ENCODE assay signal across 9 cellular contexts in the genomic region with DNA sequence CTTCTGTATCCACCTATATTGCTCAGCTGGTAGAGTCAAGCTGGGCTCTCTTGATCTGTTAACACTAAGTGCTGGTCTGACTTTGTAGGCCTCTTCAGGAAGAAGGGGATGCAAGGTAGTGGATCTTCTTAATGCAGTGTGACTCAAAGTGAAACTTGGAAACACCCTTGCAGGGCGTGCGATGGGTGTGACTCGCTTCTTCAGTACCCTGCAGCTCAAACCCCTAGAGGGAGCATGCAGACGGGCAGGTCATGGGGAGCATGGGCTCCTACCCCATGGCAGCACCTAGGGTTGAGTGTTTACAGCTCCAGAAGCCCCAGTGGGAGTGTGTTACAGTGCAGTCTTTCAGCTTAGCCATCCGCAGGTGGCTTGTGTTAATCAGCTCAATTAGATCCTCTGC. TPM values are rescaled to one million over a fixed set of nuclear protein-coding genes. Genes with fewer than 3 reads are reported as not detected.
DNase-seq lines count a peak whose midpoint lies in the region; ATAC-seq and TF ChIP-seq lines count a peak whose summit lies in the region.
"Had no signal": no experiment of that assay in that cellular context is flagged by ENCODE, and none has a peak within 500 bp of the region (broad histone marks: within the 10 kb centered on the region; RNA-seq: fewer than 3 reads in every experiment).

No MANE protein-coding gene starts in this region.

- CTCF ChIA-PET in activated CD4-positive, alpha-beta T cell treated with anti-CD3 and anti-CD28 coated beads for 36 hours (lab: Charles Lee) = interaction anchor here (0.5 to 1.3 kb wide), 11 partner anchors 10 to 1311 kb away, joined by 3 to 5 read pairs (median 3); no protein-coding TSS in a partner anchor

- peaks cover 34% of the 10 kb centered on the region for H3K4me1 Mint-ChIP-seq in activated CD4-positive, alpha-beta T cell treated with anti-CD3 and anti-CD28 coated beads for 36 hours

- H3K4me3 Mint-ChIP-seq in activated CD4-positive, alpha-beta T cell treated with anti-CD3 and anti-CD28 coated beads for 36 hours = no peak overlapping the region

- intact Hi-C loops in activated CD4-positive, alpha-beta T cell treated with anti-CD3 and anti-CD28 coated beads for 36 hours (cut with DNase I, micrococcal nuclease) = loop anchor here in 1 of 2 experiments (2.0 kb wide), 2 partner anchors 37 to 85 kb away; no protein-coding TSS in a partner anchor

- no peaks in the 10 kb centered on the region for H3K27me3 Mint-ChIP-seq in activated CD4-positive, alpha-beta T cell treated with anti-CD3 and anti-CD28 coated beads for 36 hours

- H3K27ac ChIP-seq in caudate nucleus (ENCODE audit: low read depth, low read length) = no peak overlapping the region

- no peak overlapping the region for H3K27ac Mint-ChIP-seq in activated CD4-positive, alpha-beta T cell treated with anti-CD3 and anti-CD28 coated beads for 36 hours

- peaks cover 5% of the 10 kb centered on the region for H3K9me3 Mint-ChIP-seq in activated CD4-positive, alpha-beta T cell treated with anti-CD3 and anti-CD28 coated beads for 36 hours (ENCODE audit: low read depth)

- peak; percentile 88 for ATAC-seq in GM19023 (IDR thresholded peaks at IDR 0.05; ENCODE audit: unreplicated experiment)
- peak; percentile 95 for ATAC-seq in HG03064 (IDR thresholded peaks at IDR 0.05; ENCODE audit: low read depth, unreplicated experiment)
- ATAC-seq in activated CD4-positive, alpha-beta T cell treated with anti-CD3 and anti-CD28 coated beads for 36 hours = peak; percentile 98

- POLR2A ChIA-PET in activated CD4-positive, alpha-beta T cell treated with anti-CD3 and anti-CD28 coated beads for 36 hours (lab: Charles Lee) = no interaction called here

- peaks cover 2% of the 10 kb centered on the region for H3K36me3 Mint-ChIP-seq in activated CD4-positive, alpha-beta T cell treated with anti-CD3 and anti-CD28 coated beads for 36 hours (ENCODE audit: low read depth)

- TF ChIP-seq CTCF in fibroblast of the aortic adventitia (IDR thresholded peaks at IDR 0.05; ENCODE audit: insufficient read depth, low read length) = no peak

- peak; percentile 82 for DNase-seq in activated CD4-positive, alpha-beta T cell treated with anti-CD3 and anti-CD28 coated beads for 36 hours
- DNase-seq in fibroblast of the aortic adventitia (ENCODE audit: low read depth) = peak; percentile 12
- no peak for DNase-seq in Ammon's horn (ENCODE audit: low spot score)
- no peak for DNase-seq in caudate nucleus (lab: John Stamatoyannopoulos, UW)
- DNase-seq in islet precursor cell = no peak
- DNase-seq in NCI-H345 (lab: John Stamatoyannopoulos, UW) = no peak

- H3K4me3 ChIP-seq in fibroblast of the aortic adventitia (ENCODE audit: low read depth, low read length) = no peak overlapping the region

RNA-seq across cellular contexts. Expression of gene SAMD3, which starts 0.8 kb away (rescaled TPM):
- total RNA-seq in activated CD4-positive, alpha-beta T cell treated with anti-CD3 and anti-CD28 coated beads for 36 hours = 1 to 10 TPM; 1.8 to 2.4 TPM
- 9.1 and 33.9 TPM in 2 replicates for total RNA-seq in fibroblast of the aortic adventitia (ENCODE audit: low replicate concordance)
- total RNA-seq: LHCN-M2 had no signal

Comparison
In these comparisons a context has a peak if more than half of its experiments do, and no peak if none do; other contexts are left out.
1. DNase-seq: peak in activated CD4-positive, alpha-beta T cell treated with anti-CD3 and anti-CD28 coated beads for 36 hours (single experiment) and fibroblast of the aortic adventitia (single experiment); none in Ammon's horn (single experiment), caudate nucleus (0 of 61), islet precursor cell (single experiment) and NCI-H345 (single experiment).
2. Peak in every context shown above with its lines, with median percentiles within 50 percentile points of each other: ATAC-seq.